Comparison of ENCODE assay signal across 1 cellular context in the genomic region with DNA sequence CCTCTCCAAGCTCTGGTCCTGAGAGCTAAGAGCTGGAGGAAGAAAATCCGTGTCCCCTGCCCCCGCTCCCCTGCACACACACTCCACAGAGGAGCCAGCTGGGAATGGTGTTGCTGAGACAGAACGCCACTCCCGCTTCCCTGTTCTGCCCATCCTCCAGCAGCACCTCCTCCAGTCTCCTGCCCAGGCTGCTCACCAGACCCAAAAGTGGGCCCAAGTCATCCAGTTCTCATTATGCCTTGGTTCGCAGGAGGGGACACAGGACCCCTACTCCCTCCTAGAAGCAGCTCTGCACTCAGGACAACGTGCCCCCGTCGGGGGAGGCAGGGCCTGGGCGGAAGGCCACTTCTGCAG.
TF ChIP-seq lines count a peak whose summit lies in the region.

No MANE protein-coding gene starts in this region.

TF ChIP-seq in HepG2, 621 proteins besides CTCF, POLR2A, EP300 and RAD21 (continues in another document):
- TF ChIP-seq, protein P1, sequence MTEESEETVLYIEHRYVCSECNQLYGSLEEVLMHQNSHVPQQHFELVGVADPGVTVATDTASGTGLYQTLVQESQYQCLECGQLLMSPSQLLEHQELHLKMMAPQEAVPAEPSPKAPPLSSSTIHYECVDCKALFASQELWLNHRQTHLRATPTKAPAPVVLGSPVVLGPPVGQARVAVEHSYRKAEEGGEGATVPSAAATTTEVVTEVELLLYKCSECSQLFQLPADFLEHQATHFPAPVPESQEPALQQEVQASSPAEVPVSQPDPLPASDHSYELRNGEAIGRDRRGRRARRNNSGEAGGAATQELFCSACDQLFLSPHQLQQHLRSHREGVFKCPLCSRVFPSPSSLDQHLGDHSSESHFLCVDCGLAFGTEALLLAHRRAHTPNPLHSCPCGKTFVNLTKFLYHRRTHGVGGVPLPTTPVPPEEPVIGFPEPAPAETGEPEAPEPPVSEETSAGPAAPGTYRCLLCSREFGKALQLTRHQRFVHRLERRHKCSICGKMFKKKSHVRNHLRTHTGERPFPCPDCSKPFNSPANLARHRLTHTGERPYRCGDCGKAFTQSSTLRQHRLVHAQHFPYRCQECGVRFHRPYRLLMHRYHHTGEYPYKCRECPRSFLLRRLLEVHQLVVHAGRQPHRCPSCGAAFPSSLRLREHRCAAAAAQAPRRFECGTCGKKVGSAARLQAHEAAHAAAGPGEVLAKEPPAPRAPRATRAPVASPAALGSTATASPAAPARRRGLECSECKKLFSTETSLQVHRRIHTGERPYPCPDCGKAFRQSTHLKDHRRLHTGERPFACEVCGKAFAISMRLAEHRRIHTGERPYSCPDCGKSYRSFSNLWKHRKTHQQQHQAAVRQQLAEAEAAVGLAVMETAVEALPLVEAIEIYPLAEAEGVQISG (CRISPR knock-in tag; IDR thresholded peaks at IDR 0.05), result peak; percentile 4; the same call in 1 of the 2 replicates
- TF ChIP-seq HOXD1 (CRISPR knock-in tag; IDR thresholded peaks at IDR 0.05) (no peak), SAP130 (CRISPR knock-in tag; IDR thresholded peaks at IDR 0.05; ENCODE audit: low read depth) (peak; percentile 25; the same call in 1 of the 2 replicates), ZKSCAN1 (IDR thresholded peaks at IDR 0.05; ENCODE audit: low read length) (no peak), MXI1 (IDR thresholded peaks at IDR 0.05; ENCODE audit: borderline replicate concordance, low read depth, low read length) (no peak), AGO1 (IDR thresholded peaks at IDR 0.05; ENCODE audit: low read depth, low read length, poor library complexity, severe bottlenecking) (peak; percentile 11), KLF9 (CRISPR knock-in tag; IDR thresholded peaks at IDR 0.05; ENCODE audit: low read depth) (no peak), ATF7 (IDR thresholded peaks at IDR 0.05) (no peak), ATF7 (CRISPR knock-in tag; IDR thresholded peaks at IDR 0.05) (no peak), SNAI1 (CRISPR knock-in tag; IDR thresholded peaks at IDR 0.05; ENCODE audit: borderline replicate concordance) (0 out of 2 replicates have a peak, but pooled peaks have one; percentile 8), ZNF451 (CRISPR knock-in tag; IDR thresholded peaks at IDR 0.05) (0 out of 2 replicates have a peak, but pooled peaks have one; percentile 15), MEF2D (CRISPR knock-in tag; IDR thresholded peaks at IDR 0.05) (no peak), TARDBP (CRISPR knock-in tag; IDR thresholded peaks at IDR 0.05) (0 out of 2 replicates have a peak, but pooled peaks have one; percentile 27), MTF1 (CRISPR knock-in tag; IDR thresholded peaks at IDR 0.05) (0 out of 2 replicates have a peak, but pooled peaks have one; percentile 15), ZSCAN20 (CRISPR knock-in tag; IDR thresholded peaks at IDR 0.05; ENCODE audit: borderline replicate concordance) (0 out of 2 replicates have a peak, but pooled peaks have one; percentile 6), EEA1 (CRISPR knock-in tag; IDR thresholded peaks at IDR 0.05; ENCODE audit: borderline replicate concordance) (no peak), ZNF7 (CRISPR knock-in tag; IDR thresholded peaks at IDR 0.05) (no peak), ZFP90 (CRISPR knock-in tag; IDR thresholded peaks at IDR 0.05; ENCODE audit: borderline replicate concordance) (no peak), MEIS1 (CRISPR knock-in tag; IDR thresholded peaks at IDR 0.05; ENCODE audit: borderline replicate concordance) (0 out of 2 replicates have a peak, but pooled peaks have one; percentile 13), RBAK (CRISPR knock-in tag; IDR thresholded peaks at IDR 0.05) (no peak), SALL1 (CRISPR knock-in tag; IDR thresholded peaks at IDR 0.05) (peak; percentile 17; the same call in 1 of the 2 replicates), ZNF747 (CRISPR knock-in tag; IDR thresholded peaks at IDR 0.05; ENCODE audit: borderline replicate concordance) (no peak), ZNF501 (CRISPR knock-in tag; IDR thresholded peaks at IDR 0.05) (no peak), ZNF230 (CRISPR knock-in tag; IDR thresholded peaks at IDR 0.05) (no peak; the same call in 1 of the 2 replicates), CREM (IDR thresholded peaks at IDR 0.05) (no peak), CREM (CRISPR knock-in tag; IDR thresholded peaks at IDR 0.05) (no peak), NFKBIZ (CRISPR knock-in tag; IDR thresholded peaks at IDR 0.05) (no peak), NCOA5 (CRISPR knock-in tag; IDR thresholded peaks at IDR 0.05) (no peak), PRMT3 (CRISPR knock-in tag; IDR thresholded peaks at IDR 0.05; ENCODE audit: borderline replicate concordance, low read depth) (no peak), FOXC1 (CRISPR knock-in tag; IDR thresholded peaks at IDR 0.05; ENCODE audit: borderline replicate concordance) (no peak), SIX1 (CRISPR knock-in tag; IDR thresholded peaks at IDR 0.05; ENCODE audit: borderline replicate concordance) (no peak), U2AF1 (optimal IDR thresholded peaks at IDR 0.05; ENCODE audit: low read depth, low read length) (peak; percentile 13), JDP2 (CRISPR knock-in tag; IDR thresholded peaks at IDR 0.05; ENCODE audit: borderline replicate concordance) (no peak), POLR2AphosphoS5 (IDR thresholded peaks at IDR 0.05; ENCODE audit: low read depth, low read length) (0 out of 2 replicates have a peak, but pooled peaks have one; percentile 19)
- TF ChIP-seq, protein P2, sequence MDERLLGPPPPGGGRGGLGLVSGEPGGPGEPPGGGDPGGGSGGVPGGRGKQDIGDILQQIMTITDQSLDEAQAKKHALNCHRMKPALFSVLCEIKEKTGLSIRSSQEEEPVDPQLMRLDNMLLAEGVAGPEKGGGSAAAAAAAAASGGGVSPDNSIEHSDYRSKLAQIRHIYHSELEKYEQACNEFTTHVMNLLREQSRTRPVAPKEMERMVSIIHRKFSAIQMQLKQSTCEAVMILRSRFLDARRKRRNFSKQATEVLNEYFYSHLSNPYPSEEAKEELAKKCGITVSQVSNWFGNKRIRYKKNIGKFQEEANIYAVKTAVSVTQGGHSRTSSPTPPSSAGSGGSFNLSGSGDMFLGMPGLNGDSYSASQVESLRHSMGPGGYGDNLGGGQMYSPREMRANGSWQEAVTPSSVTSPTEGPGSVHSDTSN (CRISPR knock-in tag; IDR thresholded peaks at IDR 0.05), result no peak
- TF ChIP-seq, protein P3, sequence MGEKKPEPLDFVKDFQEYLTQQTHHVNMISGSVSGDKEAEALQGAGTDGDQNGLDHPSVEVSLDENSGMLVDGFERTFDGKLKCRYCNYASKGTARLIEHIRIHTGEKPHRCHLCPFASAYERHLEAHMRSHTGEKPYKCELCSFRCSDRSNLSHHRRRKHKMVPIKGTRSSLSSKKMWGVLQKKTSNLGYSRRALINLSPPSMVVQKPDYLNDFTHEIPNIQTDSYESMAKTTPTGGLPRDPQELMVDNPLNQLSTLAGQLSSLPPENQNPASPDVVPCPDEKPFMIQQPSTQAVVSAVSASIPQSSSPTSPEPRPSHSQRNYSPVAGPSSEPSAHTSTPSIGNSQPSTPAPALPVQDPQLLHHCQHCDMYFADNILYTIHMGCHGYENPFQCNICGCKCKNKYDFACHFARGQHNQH (CRISPR knock-in tag; IDR thresholded peaks at IDR 0.05), result no peak
- TF ChIP-seq, protein P4, sequence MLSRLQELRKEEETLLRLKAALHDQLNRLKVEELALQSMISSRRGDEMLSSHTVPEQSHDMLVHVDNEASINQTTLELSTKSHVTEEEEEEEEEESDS (CRISPR knock-in tag; IDR thresholded peaks at IDR 0.05; ENCODE audit: borderline replicate concordance), result no peak
- TF ChIP-seq, protein P5, sequence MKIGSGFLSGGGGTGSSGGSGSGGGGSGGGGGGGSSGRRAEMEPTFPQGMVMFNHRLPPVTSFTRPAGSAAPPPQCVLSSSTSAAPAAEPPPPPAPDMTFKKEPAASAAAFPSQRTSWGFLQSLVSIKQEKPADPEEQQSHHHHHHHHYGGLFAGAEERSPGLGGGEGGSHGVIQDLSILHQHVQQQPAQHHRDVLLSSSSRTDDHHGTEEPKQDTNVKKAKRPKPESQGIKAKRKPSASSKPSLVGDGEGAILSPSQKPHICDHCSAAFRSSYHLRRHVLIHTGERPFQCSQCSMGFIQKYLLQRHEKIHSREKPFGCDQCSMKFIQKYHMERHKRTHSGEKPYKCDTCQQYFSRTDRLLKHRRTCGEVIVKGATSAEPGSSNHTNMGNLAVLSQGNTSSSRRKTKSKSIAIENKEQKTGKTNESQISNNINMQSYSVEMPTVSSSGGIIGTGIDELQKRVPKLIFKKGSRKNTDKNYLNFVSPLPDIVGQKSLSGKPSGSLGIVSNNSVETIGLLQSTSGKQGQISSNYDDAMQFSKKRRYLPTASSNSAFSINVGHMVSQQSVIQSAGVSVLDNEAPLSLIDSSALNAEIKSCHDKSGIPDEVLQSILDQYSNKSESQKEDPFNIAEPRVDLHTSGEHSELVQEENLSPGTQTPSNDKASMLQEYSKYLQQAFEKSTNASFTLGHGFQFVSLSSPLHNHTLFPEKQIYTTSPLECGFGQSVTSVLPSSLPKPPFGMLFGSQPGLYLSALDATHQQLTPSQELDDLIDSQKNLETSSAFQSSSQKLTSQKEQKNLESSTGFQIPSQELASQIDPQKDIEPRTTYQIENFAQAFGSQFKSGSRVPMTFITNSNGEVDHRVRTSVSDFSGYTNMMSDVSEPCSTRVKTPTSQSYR (CRISPR knock-in tag; IDR thresholded peaks at IDR 0.05; ENCODE audit: borderline replicate concordance), result peak; percentile 21; the same call in 1 of the 2 replicates
- TF ChIP-seq, protein P6, sequence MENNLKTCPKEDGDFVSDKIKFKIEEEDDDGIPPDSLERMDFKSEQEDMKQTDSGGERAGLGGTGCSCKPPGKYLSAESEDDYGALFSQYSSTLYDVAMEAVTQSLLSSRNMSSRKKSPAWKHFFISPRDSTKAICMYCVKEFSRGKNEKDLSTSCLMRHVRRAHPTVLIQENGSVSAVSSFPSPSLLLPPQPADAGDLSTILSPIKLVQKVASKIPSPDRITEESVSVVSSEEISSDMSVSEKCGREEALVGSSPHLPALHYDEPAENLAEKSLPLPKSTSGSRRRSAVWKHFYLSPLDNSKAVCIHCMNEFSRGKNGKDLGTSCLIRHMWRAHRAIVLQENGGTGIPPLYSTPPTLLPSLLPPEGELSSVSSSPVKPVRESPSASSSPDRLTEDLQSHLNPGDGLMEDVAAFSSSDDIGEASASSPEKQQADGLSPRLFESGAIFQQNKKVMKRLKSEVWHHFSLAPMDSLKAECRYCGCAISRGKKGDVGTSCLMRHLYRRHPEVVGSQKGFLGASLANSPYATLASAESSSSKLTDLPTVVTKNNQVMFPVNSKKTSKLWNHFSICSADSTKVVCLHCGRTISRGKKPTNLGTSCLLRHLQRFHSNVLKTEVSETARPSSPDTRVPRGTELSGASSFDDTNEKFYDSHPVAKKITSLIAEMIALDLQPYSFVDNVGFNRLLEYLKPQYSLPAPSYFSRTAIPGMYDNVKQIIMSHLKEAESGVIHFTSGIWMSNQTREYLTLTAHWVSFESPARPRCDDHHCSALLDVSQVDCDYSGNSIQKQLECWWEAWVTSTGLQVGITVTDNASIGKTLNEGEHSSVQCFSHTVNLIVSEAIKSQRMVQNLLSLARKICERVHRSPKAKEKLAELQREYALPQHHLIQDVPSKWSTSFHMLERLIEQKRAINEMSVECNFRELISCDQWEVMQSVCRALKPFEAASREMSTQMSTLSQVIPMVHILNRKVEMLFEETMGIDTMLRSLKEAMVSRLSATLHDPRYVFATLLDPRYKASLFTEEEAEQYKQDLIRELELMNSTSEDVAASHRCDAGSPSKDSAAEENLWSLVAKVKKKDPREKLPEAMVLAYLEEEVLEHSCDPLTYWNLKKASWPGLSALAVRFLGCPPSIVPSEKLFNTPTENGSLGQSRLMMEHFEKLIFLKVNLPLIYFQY (CRISPR knock-in tag; IDR thresholded peaks at IDR 0.05; ENCODE audit: borderline replicate concordance), result no peak
- TF ChIP-seq, protein P7, sequence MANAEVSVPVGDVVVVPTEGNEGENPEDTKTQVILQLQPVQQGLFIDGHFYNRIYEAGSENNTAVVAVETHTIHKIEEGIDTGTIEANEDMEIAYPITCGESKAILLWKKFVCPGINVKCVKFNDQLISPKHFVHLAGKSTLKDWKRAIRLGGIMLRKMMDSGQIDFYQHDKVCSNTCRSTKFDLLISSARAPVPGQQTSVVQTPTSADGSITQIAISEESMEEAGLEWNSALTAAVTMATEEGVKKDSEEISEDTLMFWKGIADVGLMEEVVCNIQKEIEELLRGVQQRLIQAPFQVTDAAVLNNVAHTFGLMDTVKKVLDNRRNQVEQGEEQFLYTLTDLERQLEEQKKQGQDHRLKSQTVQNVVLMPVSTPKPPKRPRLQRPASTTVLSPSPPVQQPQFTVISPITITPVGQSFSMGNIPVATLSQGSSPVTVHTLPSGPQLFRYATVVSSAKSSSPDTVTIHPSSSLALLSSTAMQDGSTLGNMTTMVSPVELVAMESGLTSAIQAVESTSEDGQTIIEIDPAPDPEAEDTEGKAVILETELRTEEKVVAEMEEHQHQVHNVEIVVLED (CRISPR knock-in tag; IDR thresholded peaks at IDR 0.05; ENCODE audit: borderline replicate concordance), result 0 out of 2 replicates have a peak, but pooled peaks have one; percentile 2
- TF ChIP-seq, protein P8, sequence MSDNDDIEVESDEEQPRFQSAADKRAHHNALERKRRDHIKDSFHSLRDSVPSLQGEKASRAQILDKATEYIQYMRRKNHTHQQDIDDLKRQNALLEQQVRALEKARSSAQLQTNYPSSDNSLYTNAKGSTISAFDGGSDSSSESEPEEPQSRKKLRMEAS (IDR thresholded peaks at IDR 0.05), result no peak
- TF ChIP-seq, protein P9, sequence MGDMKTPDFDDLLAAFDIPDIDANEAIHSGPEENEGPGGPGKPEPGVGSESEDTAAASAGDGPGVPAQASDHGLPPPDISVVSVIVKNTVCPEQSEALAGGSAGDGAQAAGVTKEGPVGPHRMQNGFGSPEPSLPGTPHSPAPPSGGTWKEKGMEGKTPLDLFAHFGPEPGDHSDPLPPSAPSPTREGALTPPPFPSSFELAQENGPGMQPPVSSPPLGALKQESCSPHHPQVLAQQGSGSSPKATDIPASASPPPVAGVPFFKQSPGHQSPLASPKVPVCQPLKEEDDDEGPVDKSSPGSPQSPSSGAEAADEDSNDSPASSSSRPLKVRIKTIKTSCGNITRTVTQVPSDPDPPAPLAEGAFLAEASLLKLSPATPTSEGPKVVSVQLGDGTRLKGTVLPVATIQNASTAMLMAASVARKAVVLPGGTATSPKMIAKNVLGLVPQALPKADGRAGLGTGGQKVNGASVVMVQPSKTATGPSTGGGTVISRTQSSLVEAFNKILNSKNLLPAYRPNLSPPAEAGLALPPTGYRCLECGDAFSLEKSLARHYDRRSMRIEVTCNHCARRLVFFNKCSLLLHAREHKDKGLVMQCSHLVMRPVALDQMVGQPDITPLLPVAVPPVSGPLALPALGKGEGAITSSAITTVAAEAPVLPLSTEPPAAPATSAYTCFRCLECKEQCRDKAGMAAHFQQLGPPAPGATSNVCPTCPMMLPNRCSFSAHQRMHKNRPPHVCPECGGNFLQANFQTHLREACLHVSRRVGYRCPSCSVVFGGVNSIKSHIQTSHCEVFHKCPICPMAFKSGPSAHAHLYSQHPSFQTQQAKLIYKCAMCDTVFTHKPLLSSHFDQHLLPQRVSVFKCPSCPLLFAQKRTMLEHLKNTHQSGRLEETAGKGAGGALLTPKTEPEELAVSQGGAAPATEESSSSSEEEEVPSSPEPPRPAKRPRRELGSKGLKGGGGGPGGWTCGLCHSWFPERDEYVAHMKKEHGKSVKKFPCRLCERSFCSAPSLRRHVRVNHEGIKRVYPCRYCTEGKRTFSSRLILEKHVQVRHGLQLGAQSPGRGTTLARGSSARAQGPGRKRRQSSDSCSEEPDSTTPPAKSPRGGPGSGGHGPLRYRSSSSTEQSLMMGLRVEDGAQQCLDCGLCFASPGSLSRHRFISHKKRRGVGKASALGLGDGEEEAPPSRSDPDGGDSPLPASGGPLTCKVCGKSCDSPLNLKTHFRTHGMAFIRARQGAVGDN (CRISPR knock-in tag; IDR thresholded peaks at IDR 0.05), result peak; percentile 66
